In the genomic region with DNA sequence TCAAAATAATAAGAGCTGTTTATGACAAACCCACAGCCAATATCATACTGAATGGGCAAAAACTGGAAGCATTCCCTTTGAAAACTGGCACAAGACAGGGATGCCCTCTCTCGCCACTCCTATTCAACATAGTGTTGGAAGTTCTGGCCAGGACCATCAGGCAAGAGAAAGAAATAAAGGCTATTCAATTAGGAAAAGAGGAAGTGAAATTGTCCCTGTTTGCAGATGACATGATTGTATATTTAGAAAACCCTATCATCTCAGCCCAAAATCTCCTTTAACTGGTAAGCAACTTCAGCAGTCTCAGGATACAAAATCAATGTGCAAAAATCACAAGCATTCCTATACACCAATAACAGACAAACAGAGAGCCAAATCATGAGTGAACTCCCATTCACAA, we compare ENCODE assay signal across 7 cellular contexts. TPM values are rescaled to one million over a fixed set of nuclear protein-coding genes. Genes with fewer than 3 reads are reported as not detected.
"Had no signal": no experiment of that assay in that cellular context is flagged by ENCODE, and none has a peak within 500 bp of the region (broad histone marks: within the 10 kb centered on the region; RNA-seq: fewer than 3 reads in every experiment).

No MANE protein-coding gene starts in this region.

RNA-seq across cellular contexts. Expression of a gene that starts 8.9 kb away (rescaled TPM):
- total RNA-seq: activated B cell treated with CpG ODN at 0.5 μM for 24 hours; activated CD4-positive, alpha-beta memory T cell treated with anti-CD3 and anti-CD28 coated beads for 36 hours; activated CD4-positive, alpha-beta memory T cell treated with anti-CD3 and anti-CD28 coated beads, Interleukin-2, amount 10 ng/mL, durations not matched to agents 7 days and 5 days; activated CD4-positive, alpha-beta T cell treated with anti-CD3 and anti-CD28 coated beads, Interleukin-2, amount 10 ng/mL, durations not matched to agents 7 days and 5 days; activated CD8-positive, alpha-beta T cell treated with anti-CD3 and anti-CD28 coated beads for 36 hours; activated CD8-positive, alpha-beta T cell treated with anti-CD3 and anti-CD28 coated beads, Interleukin-2, amount 10 ng/mL, durations not matched to agents 7 days and 5 days; T-helper 17 cell had no signal
